In the genomic region with DNA sequence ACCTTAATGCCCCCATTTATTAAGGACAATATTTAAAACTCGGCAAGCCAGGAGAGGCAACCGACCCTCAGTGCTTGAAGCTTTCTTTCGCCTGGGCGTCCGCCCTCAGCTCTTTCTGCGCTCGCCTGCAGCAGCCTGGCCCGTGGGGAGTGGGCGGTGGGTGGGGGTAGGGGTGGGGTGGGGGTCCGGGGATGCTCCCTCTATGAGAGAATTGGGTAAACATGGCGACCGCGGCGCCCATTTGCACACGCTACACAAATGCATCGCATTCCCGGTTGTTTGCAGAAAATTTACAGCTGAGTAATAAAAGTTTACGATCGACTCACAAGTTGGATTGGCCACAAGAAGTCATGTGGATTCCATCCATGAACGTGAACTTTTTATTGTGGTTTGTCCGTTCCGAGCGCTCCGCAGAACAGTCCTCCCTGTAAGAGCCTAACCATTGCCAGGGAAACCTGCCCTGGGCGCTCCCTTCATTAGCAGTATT, we compare ENCODE assay signal across 10 cellular contexts. TPM values are rescaled to one million over a fixed set of nuclear protein-coding genes. Genes with fewer than 3 reads are reported as not detected.
DNase-seq lines count a peak whose midpoint lies in the region; ATAC-seq and TF ChIP-seq lines count a peak whose summit lies in the region.
"Had no signal": no experiment of that assay in that cellular context is flagged by ENCODE, and none has a peak within 500 bp of the region (broad histone marks: within the 10 kb centered on the region; RNA-seq: fewer than 3 reads in every experiment).

No MANE protein-coding gene starts in this region.

- no TSS peak for BruUV-seq in Panc1 (replicated peaks; lab: Mats Ljungman, UMichigan)

- peaks cover 46% of the 10 kb centered on the region for H3K4me1 Mint-ChIP-seq in stimulated activated naive CD8-positive, alpha-beta T cell treated with anti-CD3 and anti-CD28 coated beads, Interleukin-15, amount 100 ng/mL, for 72 hours
- peaks cover 8% of the 10 kb centered on the region for H3K4me1 Mint-ChIP-seq in T-helper 2 cell treated with Interferon-gamma antibody and Interleukin-4, amounts not matched to agents 5 μg/mL and 100 μg/mL, for 36 hours (ENCODE audit: low read depth)
- H3K4me1 Mint-ChIP-seq in progenitor cell of endocrine pancreas (ENCODE audit: low read depth): peaks cover 6% of the 10 kb centered on the region

- intact Hi-C loops in Panc1 (cut with micrococcal nuclease; ENCODE audit: unreplicated experiment): no loop called here
- intact Hi-C loops in aorta (cut with DNase I): no loop called here

- H3K4me3 ChIP-seq in Panc1 (ENCODE audit: low read depth in 2 of 2, low read length in 2 of 2): peak overlapping the region; percentile 72 to 91
- peak overlapping the region in 1 of 2 donors; percentile 14 for H3K4me3 ChIP-seq in aorta (ENCODE audit: low read length in 2 of 2)

- H3K27me3 Mint-ChIP-seq in stimulated activated naive CD8-positive, alpha-beta T cell treated with anti-CD3 and anti-CD28 coated beads, Interleukin-15, amount 100 ng/mL, for 72 hours: peaks cover 95% of the 10 kb centered on the region
- peaks cover 85% of the 10 kb centered on the region for H3K27me3 Mint-ChIP-seq in T-helper 2 cell treated with Interferon-gamma antibody and Interleukin-4, amounts not matched to agents 5 μg/mL and 100 μg/mL, for 36 hours (ENCODE audit: low read depth)
- H3K27me3 Mint-ChIP-seq in progenitor cell of endocrine pancreas: peaks cover 92% of the 10 kb centered on the region

- DNase-seq in stimulated activated naive CD8-positive, alpha-beta T cell treated with anti-CD3 and anti-CD28 coated beads, Interleukin-15, amount 100 ng/mL, for 72 hours: no peak
- no peak for DNase-seq in stimulated activated naive CD8-positive, alpha-beta T cell treated with anti-CD3 and anti-CD28 coated beads, Interleukin-15, Interleukin-2, amounts not matched to agents 100 U/mL and 50 U/mL, for 24 hours
- DNase-seq in Panc1 (ENCODE audit: low read depth, low spot score) (no peak), foreskin keratinocyte (peak in 1 of 2 donors; percentile 76), aorta (peak in 1 of 2 donors; percentile 46), ecto neural progenitor cell (ENCODE audit: low spot score) (no peak), progenitor cell of endocrine pancreas (ENCODE audit: low spot score, unreplicated experiment) (no peak)
- no peak for DNase-seq in T-helper 2 cell treated with Interferon-gamma antibody and Interleukin-4, amounts not matched to agents 5 μg/mL and 100 μg/mL, for 36 hours (ENCODE audit: low spot score)
- DNase-seq: activated T-cell treated with anti-CD3 and anti-CD28 coated beads, Interleukin-2, amount 50 U/mL, for 1 hour had no signal

- H3K27me3 ChIP-seq in Panc1 (ENCODE audit: control insufficient read depth, insufficient read depth, low read length): no peaks in the 10 kb centered on the region
- H3K27me3 ChIP-seq in foreskin keratinocyte: no peaks in the 10 kb centered on the region
- no peaks in the 10 kb centered on the region for H3K27me3 ChIP-seq in aorta (ENCODE audit: control insufficient read depth in 1 of 2, insufficient read depth in 2 of 2, low read length in 1 of 2)

- H3K4me1 ChIP-seq in Panc1 (ENCODE audit: control insufficient read depth, insufficient read depth, low read length) (peaks cover 59% of the 10 kb centered on the region), foreskin keratinocyte (peaks cover 9% of the 10 kb centered on the region), aorta (ENCODE audit: control insufficient read depth in 1 of 2, insufficient read depth in 2 of 2, low read length in 2 of 2) (no peaks in the 10 kb centered on the region)

- POLR2A ChIA-PET in Panc1 (lab: Charles Lee): interaction anchor here (0.6 to 1.5 kb wide), 5 partner anchors 9 to 883 kb away, joined by 4 to 14 read pairs (median 5); no protein-coding TSS in a partner anchor

- H3K4me3 Mint-ChIP-seq in stimulated activated naive CD8-positive, alpha-beta T cell treated with anti-CD3 and anti-CD28 coated beads, Interleukin-15, amount 100 ng/mL, for 72 hours: peak overlapping the region; percentile 24 to 26
- no peak overlapping the region for H3K4me3 Mint-ChIP-seq in T-helper 2 cell treated with Interferon-gamma antibody and Interleukin-4, amounts not matched to agents 5 μg/mL and 100 μg/mL, for 36 hours
- no peak overlapping the region for H3K4me3 Mint-ChIP-seq in progenitor cell of endocrine pancreas (ENCODE audit: low read depth)

- in situ Hi-C loops in Panc1 (cut with HindIII; ENCODE audit: low pct_unique_long_range_greater_than_20kb, low sequenced_read_pairs): no loop called here

- no peak for ATAC-seq in stimulated activated naive CD8-positive, alpha-beta T cell treated with anti-CD3 and anti-CD28 coated beads, Interleukin-15, amount 100 ng/mL, for 72 hours
- ATAC-seq in stimulated activated naive CD8-positive, alpha-beta T cell treated with anti-CD3 and anti-CD28 coated beads, Interleukin-15, Interleukin-2, amounts not matched to agents 100 U/mL and 50 U/mL, for 24 hours: no peak
- ATAC-seq in Panc1 (peak; percentile 7; the same call in 1 of the 2 replicates), foreskin keratinocyte (peak; percentile 36), aorta (ENCODE audit: low FRiP score) (peak; percentile 6)

- H3K36me3 ChIP-seq in Panc1 (ENCODE audit: control insufficient read depth, insufficient read depth, low read length) (peaks cover 2% of the 10 kb centered on the region; the same call in 1 of the 2 replicates), aorta (ENCODE audit: control insufficient read depth in 1 of 2, insufficient read depth in 2 of 2, low read length in 1 of 2) (no peaks in the 10 kb centered on the region)

- H3K27ac ChIP-seq in Panc1 (ENCODE audit: low read length): peak overlapping the region; percentile 94
- peak overlapping the region; percentile 98 for H3K27ac ChIP-seq in foreskin keratinocyte
- no peak overlapping the region for H3K27ac ChIP-seq in aorta (ENCODE audit: low read depth in 1 of 2, low read length in 2 of 2)

- no peaks in the 10 kb centered on the region for H3K9me3 Mint-ChIP-seq in stimulated activated naive CD8-positive, alpha-beta T cell treated with anti-CD3 and anti-CD28 coated beads, Interleukin-15, amount 100 ng/mL, for 72 hours
- no peaks in the 10 kb centered on the region for H3K9me3 Mint-ChIP-seq in T-helper 2 cell treated with Interferon-gamma antibody and Interleukin-4, amounts not matched to agents 5 μg/mL and 100 μg/mL, for 36 hours
- no peaks in the 10 kb centered on the region for H3K9me3 Mint-ChIP-seq in progenitor cell of endocrine pancreas (ENCODE audit: low read depth)

- H3K36me3 Mint-ChIP-seq in T-helper 2 cell treated with Interferon-gamma antibody and Interleukin-4, amounts not matched to agents 5 μg/mL and 100 μg/mL, for 36 hours (ENCODE audit: low read depth): no peaks in the 10 kb centered on the region
- H3K36me3 Mint-ChIP-seq in progenitor cell of endocrine pancreas (ENCODE audit: insufficient read depth): no peaks in the 10 kb centered on the region

- WGBS in aorta, 2 donors: 7 to 9% methylated on average over 25 of the region's 25 CpGs

- TF ChIP-seq CTCF in Panc1 (IDR thresholded peaks at IDR 0.05): no peak
- no peak for TF ChIP-seq CTCF in foreskin keratinocyte (conservative IDR thresholded peaks at IDR 0.05)
- no peak for TF ChIP-seq CTCF in progenitor cell of endocrine pancreas (IDR thresholded peaks at IDR 0.05; ENCODE audit: unreplicated experiment)

- H3K9me3 ChIP-seq in Panc1 (ENCODE audit: control insufficient read depth, insufficient read depth, low read depth, low read length): no peaks in the 10 kb centered on the region
- H3K9me3 ChIP-seq in aorta (ENCODE audit: control insufficient read depth, low read length): no peaks in the 10 kb centered on the region

- H3K27ac Mint-ChIP-seq in stimulated activated naive CD8-positive, alpha-beta T cell treated with anti-CD3 and anti-CD28 coated beads, Interleukin-15, amount 100 ng/mL, for 72 hours: no peak overlapping the region
- no peak overlapping the region for H3K27ac Mint-ChIP-seq in T-helper 2 cell treated with Interferon-gamma antibody and Interleukin-4, amounts not matched to agents 5 μg/mL and 100 μg/mL, for 36 hours
- no peak overlapping the region for H3K27ac Mint-ChIP-seq in progenitor cell of endocrine pancreas
- H3K27ac Mint-ChIP-seq: CD14-positive monocyte had no signal

- CTCF ChIA-PET in Panc1 (lab: Charles Lee): interaction anchor here (0.6 to 0.7 kb wide), 2 partner anchors 16 to 174 kb away, joined by 4 to 9 read pairs; no protein-coding TSS in a partner anchor

RNA-seq across cellular contexts. Expression of gene HOXC8, which starts 7.7 kb away (rescaled TPM):
- total RNA-seq in Panc1 (2021; ENCODE audit: unreplicated experiment) (15.3 TPM), foreskin keratinocyte (1.3 and 2.0 TPM in 2 replicates), aorta (1 to 10 TPM; 4.2 to 6.4 TPM), progenitor cell of endocrine pancreas (not detected in 2 replicates)
- 9.5 TPM for polyA plus RNA-seq in Panc1 (2012; ENCODE audit: insufficient read length)
- polyA plus RNA-seq in foreskin keratinocyte (1.2 and 2.0 TPM in 2 replicates), aorta (under 1 TPM in 1 of 2 donors, not detected in 1; 0.75 TPM)
- polyA plus RNA-seq: CD14-positive monocyte had no signal

RNA-seq across cellular contexts. Expression of gene HOXC6, which starts 11.7 kb away (rescaled TPM):
- total RNA-seq in Panc1 (2021; ENCODE audit: unreplicated experiment) (52.2 TPM), foreskin keratinocyte (3.9 and 4.3 TPM in 2 replicates), aorta (10 to 100 TPM; 14.7 to 17.1 TPM), progenitor cell of endocrine pancreas (0.17 and 0.27 TPM in 2 replicates)
- polyA plus RNA-seq in Panc1 (2012; ENCODE audit: insufficient read length): 46.1 TPM
- polyA plus RNA-seq in foreskin keratinocyte (6.1 and 6.4 TPM in 2 replicates), aorta (1 to 10 TPM; 1.5 to 3.3 TPM)
- polyA plus RNA-seq: CD14-positive monocyte had no signal

RNA-seq across cellular contexts. Expression of gene HOXC5, which starts 16.3 kb away (rescaled TPM):
- total RNA-seq in Panc1 (2021; ENCODE audit: unreplicated experiment) (5.0 TPM), foreskin keratinocyte (0.67 and 0.85 TPM in 2 replicates), aorta (1 to 10 TPM; 3.8 to 3.9 TPM), progenitor cell of endocrine pancreas (2.7 and 4.6 TPM in 2 replicates)
- 0.76 TPM for polyA plus RNA-seq in Panc1 (2012; ENCODE audit: insufficient read length)
- polyA plus RNA-seq in foreskin keratinocyte (0.75 and 0.93 TPM in 2 replicates), aorta (not detected)
- polyA plus RNA-seq: CD14-positive monocyte had no signal

RNA-seq across cellular contexts. Expression of gene HOXC9, which starts 16.6 kb away (rescaled TPM):
- 37.2 TPM for total RNA-seq in Panc1 (2021; ENCODE audit: unreplicated experiment)
- polyA plus RNA-seq in Panc1 (2012; ENCODE audit: insufficient read length): 41.2 TPM
- total RNA-seq in foreskin keratinocyte: 4.3 and 5.5 TPM in 2 replicates
- polyA plus RNA-seq in foreskin keratinocyte: 7.0 and 9.0 TPM in 2 replicates
- total RNA-seq in aorta: 1 to 10 TPM; 2.6 to 9.0 TPM
- polyA plus RNA-seq in aorta: under 1 TPM in 1 of 2 donors, not detected in 1; 0.38 TPM
- not detected in 2 replicates for total RNA-seq in progenitor cell of endocrine pancreas
- polyA plus RNA-seq: CD14-positive monocyte had no signal

RNA-seq across cellular contexts. Expression of gene HOXC10, which starts 31.6 kb away (rescaled TPM):
- total RNA-seq in Panc1 (2021; ENCODE audit: unreplicated experiment) (154 TPM), foreskin keratinocyte (19.6 and 23.0 TPM in 2 replicates), aorta (10 to 100 TPM in 1 of 2 donors, 1 to 10 TPM in 1; 1.6 to 32.0 TPM), progenitor cell of endocrine pancreas (not detected in 2 replicates)
- 178 TPM for polyA plus RNA-seq in Panc1 (2012; ENCODE audit: insufficient read length)
- polyA plus RNA-seq in foreskin keratinocyte (31.8 and 32.0 TPM in 2 replicates), aorta (1 to 10 TPM in 1 of 2 donors, not detected in 1; 3.6 TPM)
- polyA plus RNA-seq: CD14-positive monocyte had no signal

Comparison
In these comparisons a context has a peak if more than half of its experiments do, and no peak if none do; other contexts are left out.
1. ATAC-seq: peak in Panc1 (single experiment), foreskin keratinocyte (single experiment) and aorta (single experiment); none in stimulated activated naive CD8-positive, alpha-beta T cell treated with anti-CD3 and anti-CD28 coated beads, Interleukin-15, amount 100 ng/mL, for 72 hours (single experiment) and stimulated activated naive CD8-positive, alpha-beta T cell treated with anti-CD3 and anti-CD28 coated beads, Interleukin-15, Interleukin-2, amounts not matched to agents 100 U/mL and 50 U/mL, for 24 hours (single experiment).
2. H3K4me3 Mint-ChIP-seq: peak in stimulated activated naive CD8-positive, alpha-beta T cell treated with anti-CD3 and anti-CD28 coated beads, Interleukin-15, amount 100 ng/mL, for 72 hours (2 of 2); none in T-helper 2 cell treated with Interferon-gamma antibody and Interleukin-4, amounts not matched to agents 5 μg/mL and 100 μg/mL, for 36 hours (single experiment) and progenitor cell of endocrine pancreas (single experiment).
3. H3K27ac ChIP-seq: peak in Panc1 (single experiment) and foreskin keratinocyte (single experiment); none in aorta (0 of 2).